ENCODE assay signal across 18 cellular contexts in the genomic region with DNA sequence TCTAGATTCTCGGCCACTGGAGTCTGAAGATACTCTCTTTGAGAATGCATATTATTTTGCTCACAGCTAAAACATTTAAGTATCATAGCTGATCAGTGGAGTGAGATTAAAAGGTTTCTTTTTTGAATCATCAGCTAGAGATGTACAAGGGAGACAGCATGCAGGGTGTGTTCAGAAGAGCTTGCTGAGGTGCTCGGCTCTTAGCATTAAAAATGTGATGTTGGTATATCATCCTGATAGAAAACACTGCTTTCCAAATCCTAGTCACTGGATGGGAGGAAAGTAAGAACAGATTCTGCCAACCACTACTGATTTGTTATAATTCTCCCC.
"Had no signal": no experiment of that assay in that cellular context is flagged by ENCODE, and none has a peak within 500 bp of the region (broad histone marks: within the 10 kb centered on the region; RNA-seq: fewer than 3 reads in every experiment).

No MANE protein-coding gene starts in this region.

- H3K4me1 Mint-ChIP-seq: memory B cell, naive B cell, neural progenitor cell had no signal

- H3K4me3 ChIP-seq: cardiac muscle cell, mucosa of descending colon, neural progenitor cell, prostate gland, right atrium auricular region, skin epidermis, stomach had no signal

- H3K36me3 ChIP-seq: cardiac muscle cell, neural progenitor cell, prostate gland, right atrium auricular region, stomach, WERI-Rb-1 had no signal

- DNase-seq: activated CD4-positive, alpha-beta T cell treated with anti-CD3 and anti-CD28 coated beads for 1 hour; activated CD8-positive, alpha-beta memory T cell treated with anti-CD3 and anti-CD28 coated beads for 24 hours; activated gamma-delta T cell; amygdala; dermis blood vessel endothelial cell; effector memory CD8-positive, alpha-beta T cell; mucosa of descending colon; naive B cell; stomach; T-helper 17 cell; WERI-Rb-1 had no signal

- H3K4me2 ChIP-seq: neural progenitor cell had no signal

- H3K4me3 Mint-ChIP-seq: activated naive CD4-positive, alpha-beta T cell treated with anti-CD3 and anti-CD28 coated beads, Interleukin-2, amount 50 U/mL, for 24 hours; effector memory CD8-positive, alpha-beta T cell; memory B cell; naive B cell; neural progenitor cell had no signal

- H2AFZ ChIP-seq: neural progenitor cell had no signal

- H3K27me3 Mint-ChIP-seq: memory B cell had no signal

- H3K4me1 ChIP-seq: neural progenitor cell, prostate gland, right atrium auricular region, stomach had no signal

- H3K9me3 Mint-ChIP-seq: activated naive CD4-positive, alpha-beta T cell treated with anti-CD3 and anti-CD28 coated beads, Interleukin-2, amount 50 U/mL, for 24 hours; effector memory CD8-positive, alpha-beta T cell; neural progenitor cell had no signal

- H3K27ac Mint-ChIP-seq: activated naive CD4-positive, alpha-beta T cell treated with anti-CD3 and anti-CD28 coated beads, Interleukin-2, amount 50 U/mL, for 24 hours; effector memory CD8-positive, alpha-beta T cell; memory B cell; naive B cell; neural progenitor cell; T-helper 17 cell had no signal

- H3K9me3 ChIP-seq: mucosa of descending colon, prostate gland, right atrium auricular region, stomach had no signal

- H3K9ac ChIP-seq: neural progenitor cell had no signal

- H3K27me3 ChIP-seq: neural progenitor cell, right atrium auricular region, stomach had no signal

- ATAC-seq: effector memory CD8-positive, alpha-beta T cell; mucosa of descending colon; T-helper 17 cell had no signal

- H3K27ac ChIP-seq: cardiac muscle cell, neural progenitor cell, prostate gland, right atrium auricular region, skin epidermis, stomach, WERI-Rb-1 had no signal

- H3K36me3 Mint-ChIP-seq: activated naive CD4-positive, alpha-beta T cell treated with anti-CD3 and anti-CD28 coated beads, Interleukin-2, amount 50 U/mL, for 24 hours; memory B cell; naive B cell; neural progenitor cell had no signal
